ENCODE assay signal across 16 cellular contexts in genomic region chr2:234976479-234977227, GRCh38. TPM values are rescaled to one million over a fixed set of nuclear protein-coding genes. Genes with fewer than 3 reads are reported as not detected.
A peak's percentile ranks its signal among the peaks of the same experiment; 100 is the strongest.
DNase-seq lines count a peak whose midpoint lies in the region; ATAC-seq and TF ChIP-seq lines count a peak whose summit lies in the region.
"Had no signal": no experiment of that assay in that cellular context is flagged by ENCODE, and none has a peak within 500 bp of the region (broad histone marks: within the 10 kb centered on the region; RNA-seq: fewer than 3 reads in every experiment).

No MANE protein-coding gene starts in this region.

- H4K5ac ChIP-seq in H9 (ENCODE audit: insufficient read length, low read depth, low read length) = no peak overlapping the region

- no peak overlapping the region for H3K23ac ChIP-seq in H9 (ENCODE audit: insufficient read length, low read depth, low read length)
- no peak overlapping the region for H3K23ac ChIP-seq in trophoblast cell (ENCODE audit: low read length)

- no peak overlapping the region for H3K27ac ChIP-seq in H9 (ENCODE audit: insufficient read length, low read depth, low read length)
- peak overlapping the region; percentile 36 to 86 (median 86) for H3K27ac ChIP-seq in body of pancreas
- H3K27ac ChIP-seq in trophoblast cell (ENCODE audit: low read depth, low read length) = no peak overlapping the region
- H3K27ac ChIP-seq in caudate nucleus (ENCODE audit: low read depth, low read length) = no peak overlapping the region

- H3K23me2 ChIP-seq in H9 (ENCODE audit: insufficient read length, low read depth, low read length, poor library complexity, severe bottlenecking) = peaks cover 5% of the 10 kb centered on the region

- TF ChIP-seq CTCF in H9 (conservative IDR thresholded peaks at IDR 0.05) (no peak), body of pancreas (IDR thresholded peaks at IDR 0.05) (no peak), osteocyte (IDR thresholded peaks at IDR 0.05) (no peak)

- H4K8ac ChIP-seq in H9 (replicated peaks; ENCODE audit: insufficient read length, low read depth, low read length) = no peak overlapping the region
- H4K8ac ChIP-seq in trophoblast cell (ENCODE audit: low read depth, low read length) = no peak overlapping the region

- H3K79me1 ChIP-seq in H9 (ENCODE audit: insufficient read depth, low read depth, low read length, poor library complexity, severe bottlenecking) = peaks cover 3% of the 10 kb centered on the region
- H3K79me1 ChIP-seq in trophoblast cell (ENCODE audit: low read length) = peaks cover 13% of the 10 kb centered on the region

- H3K4me3 Mint-ChIP-seq in H9 (no peak overlapping the region), osteocyte (ENCODE audit: unreplicated experiment) (no peak overlapping the region)
- H3K4me3 Mint-ChIP-seq: CD4-positive, alpha-beta T cell had no signal

- H4K91ac ChIP-seq in H9 (ENCODE audit: insufficient read length, low read depth, low read length) = no peak overlapping the region
- H4K91ac ChIP-seq in trophoblast cell (ENCODE audit: low read depth, low read length) = no peak overlapping the region

- H3K27me3 Mint-ChIP-seq in H9 (ENCODE audit: low read depth) (no peaks in the 10 kb centered on the region; the same call in 1 of the 2 replicates), osteocyte (ENCODE audit: unreplicated experiment) (no peaks in the 10 kb centered on the region)

- H4K20me1 ChIP-seq in H9 (ENCODE audit: control insufficient read depth, insufficient read depth, insufficient read length) = peaks cover 5% of the 10 kb centered on the region

- no peak overlapping the region for H2BK20ac ChIP-seq in H9 (ENCODE audit: low read depth, low read length, poor library complexity, severe bottlenecking)

- H3K4me2 ChIP-seq in H9 (ENCODE audit: insufficient read depth, insufficient read length, low read length) = no peak overlapping the region
- H3K4me2 ChIP-seq in trophoblast cell (ENCODE audit: low read length) = no peak overlapping the region

- H3K4ac ChIP-seq in H9 (ENCODE audit: low read depth, low read length) (no peak overlapping the region), trophoblast cell (ENCODE audit: low read depth, low read length) (peak overlapping the region; percentile 36)

- H2AK5ac ChIP-seq in H9 (ENCODE audit: insufficient read length, low read length) (no peak overlapping the region), trophoblast cell (ENCODE audit: low read length) (no peak overlapping the region)

- peaks cover 10% of the 10 kb centered on the region in 2 experiments for H3K9me3 Mint-ChIP-seq in H9
- no peaks in the 10 kb centered on the region for H3K9me3 Mint-ChIP-seq in osteocyte (ENCODE audit: unreplicated experiment)
- H3K9me3 Mint-ChIP-seq: CD4-positive, alpha-beta T cell had no signal

- H3K4me1 ChIP-seq in H9 (ENCODE audit: insufficient read depth, low read length) = peaks cover 13% of the 10 kb centered on the region
- H3K4me1 ChIP-seq in body of pancreas = peaks cover 97% of the 10 kb centered on the region
- H3K4me1 ChIP-seq in trophoblast cell (ENCODE audit: control insufficient read depth in 1 of 2, insufficient read depth in 2 of 2, low read length in 2 of 2) = peaks cover 16 to 27% of the 10 kb centered on the region in 2 experiments

- no peak overlapping the region for H2BK15ac ChIP-seq in H9 (ENCODE audit: low read depth, low read length)

- H2BK120ac ChIP-seq in H9 (ENCODE audit: low read depth, low read length, poor library complexity, severe bottlenecking) (no peak overlapping the region), trophoblast cell (ENCODE audit: insufficient read depth, low read length, poor library complexity) (no peak overlapping the region)

- H4K12ac ChIP-seq in trophoblast cell (ENCODE audit: low read depth, low read length) = no peak overlapping the region

- H3K9me3 ChIP-seq in H9 (ENCODE audit: control insufficient read depth, low read depth, low read length) (no peaks in the 10 kb centered on the region), body of pancreas (no peaks in the 10 kb centered on the region), trophoblast cell (ENCODE audit: insufficient read depth, low read depth, low read length) (no peaks in the 10 kb centered on the region)

- DNase-seq in H9 (no peak), NCI-H2029 treated with DMSO at 0.1 percent for 48 hours (lab: John Stamatoyannopoulos, UW) (peak; percentile 35), body of pancreas (peak in 1 of 4 donors; percentile 36), trophoblast cell (no peak), osteocyte (ENCODE audit: extremely low spot score, unreplicated experiment) (no peak), caudate nucleus (lab: John Stamatoyannopoulos, UW) (no peak)
- DNase-seq: ACHN; CD4-positive, alpha-beta T cell; DMS79 treated with DMSO at 0.1 percent for 48 hours; GDM1; Kasumi-1; NCI-H1417; NCI-H1930; NCI-H226; SHP77 treated with DMSO at 0.1 percent for 48 hours had no signal

- H3K4me1 Mint-ChIP-seq in H9 (peaks cover 64 to 67% of the 10 kb centered on the region in 2 experiments), osteocyte (ENCODE audit: unreplicated experiment) (peaks cover 73% of the 10 kb centered on the region)

- peaks cover 19 to 38% (median 29%) of the 10 kb centered on the region in 3 experiments for H3K36me3 Mint-ChIP-seq in H9 (ENCODE audit: insufficient read depth in 1 of 3, low read depth in 3 of 3)
- H3K36me3 Mint-ChIP-seq in osteocyte (ENCODE audit: unreplicated experiment) = peaks cover 2% of the 10 kb centered on the region

- H2BK12ac ChIP-seq in H9 (ENCODE audit: insufficient read length, low read depth, low read length) (no peak overlapping the region), trophoblast cell (ENCODE audit: low read length) (no peak overlapping the region)

- H3K14ac ChIP-seq in H9 (ENCODE audit: insufficient read depth, low read length) (no peak overlapping the region; the same call in 1 of the 2 replicates), trophoblast cell (ENCODE audit: low read length) (no peak overlapping the region)

- H2AFZ ChIP-seq in H9 (ENCODE audit: low read length) (no peak overlapping the region), trophoblast cell (ENCODE audit: insufficient read depth, low read length, poor library complexity) (no peak overlapping the region)

- ATAC-seq in body of pancreas (no peak), HG03354 (IDR thresholded peaks at IDR 0.05; ENCODE audit: poor library complexity, severe bottlenecking, unreplicated experiment) (no peak)

- H3K79me2 ChIP-seq in H9 (ENCODE audit: insufficient read depth, low read length) = peaks cover 20% of the 10 kb centered on the region; the same call in 1 of the 2 replicates
- peaks cover 12% of the 10 kb centered on the region for H3K79me2 ChIP-seq in trophoblast cell (ENCODE audit: control insufficient read depth, insufficient read depth, low read length, poor library complexity)

- H3K27me3 ChIP-seq in H9 (ENCODE audit: insufficient read depth, low read length) = no peaks in the 10 kb centered on the region
- H3K27me3 ChIP-seq in body of pancreas = no peaks in the 10 kb centered on the region
- H3K27me3 ChIP-seq in trophoblast cell (ENCODE audit: insufficient read depth, low read length) = no peaks in the 10 kb centered on the region

- intact Hi-C loops in body of pancreas (cut with DNase I) = no loop called here

- TF ChIP-seq POLR2A in body of pancreas (IDR thresholded peaks at IDR 0.05) = no peak

- no peak overlapping the region for H3K18ac ChIP-seq in H9 (ENCODE audit: insufficient read length, low read depth, low read length)
- H3K18ac ChIP-seq in trophoblast cell (ENCODE audit: low read length) = no peak overlapping the region

- H3K9ac ChIP-seq in H9 (ENCODE audit: extremely low read depth, insufficient read length, low read length) = no peak overlapping the region
- no peak overlapping the region for H3K9ac ChIP-seq in trophoblast cell (ENCODE audit: low read length)

- H3K36me3 ChIP-seq in body of pancreas (replicated peaks in 1 of 2; ENCODE audit: insufficient read depth in 1 of 2, low read depth in 2 of 2) (no peaks in the 10 kb centered on the region), trophoblast cell (ENCODE audit: control insufficient read depth in 1 of 2, insufficient read depth in 2 of 2, low read length in 2 of 2) (peaks cover 10 to 11% of the 10 kb centered on the region in 2 experiments)

- H3K27ac Mint-ChIP-seq in H9 (peak overlapping the region; percentile 27 to 91 (median 75); a peak in 4 of 7 replicates), osteocyte (ENCODE audit: unreplicated experiment) (no peak overlapping the region)
- H3K27ac Mint-ChIP-seq: CD4-positive, alpha-beta T cell had no signal

- no peak overlapping the region for H3K56ac ChIP-seq in H9 (ENCODE audit: insufficient read length, low read depth, low read length)

- H3K4me3 ChIP-seq in body of pancreas = no peak overlapping the region
- no peak overlapping the region for H3K4me3 ChIP-seq in trophoblast cell (ENCODE audit: low read depth, low read length)

- WGBS in H9 (ENCODE audit: extremely low coverage, insufficient read length, low lambda C conversion rate) = no CpG with 5 or more reads among the region's 18 CpGs
- WGBS in body of pancreas, 2 donors = 34 to 36% methylated on average over 18 of the region's 18 CpGs
- no CpG with 5 or more reads among the region's 18 CpGs for WGBS in trophoblast cell (ENCODE audit: extremely low coverage, insufficient coverage, insufficient read length)

- no peak overlapping the region for H3T11ph ChIP-seq in H9 (ENCODE audit: low read length)

- H2BK5ac ChIP-seq in H9 (ENCODE audit: insufficient read length, low read length) (no peak overlapping the region), trophoblast cell (ENCODE audit: low read depth, low read length, poor library complexity) (no peak overlapping the region)

RNA-seq across cellular contexts. Expression of gene SH3BP4, which starts 24.8 kb away (rescaled TPM):
- total RNA-seq in H9 (2021) (88.5 and 93.8 TPM in 2 replicates), body of pancreas (10 to 100 TPM; 62.6 to 71.9 TPM), osteocyte (60.1 and 62.1 TPM in 2 replicates)
- polyA plus RNA-seq in trophoblast cell (2013) = 35.4 and 36.3 TPM in 2 replicates

Comparison
In these comparisons a context has a peak if more than half of its experiments do, and no peak if none do; other contexts are left out.
1. H3K27ac ChIP-seq: peak in body of pancreas (4 of 4); none in H9 (single experiment), trophoblast cell (single experiment) and caudate nucleus (single experiment).